ENCODE assay signal across 13 cellular contexts in genomic region chr15:44308874-44309273, GRCh38. TPM values are rescaled to one million over a fixed set of nuclear protein-coding genes. Genes with fewer than 3 reads are reported as not detected.
A peak's percentile ranks its signal among the peaks of the same experiment; 100 is the strongest.
DNase-seq lines count a peak whose midpoint lies in the region; ATAC-seq and FAIRE-seq lines count a peak whose summit lies in the region.
"Had no signal": no experiment of that assay in that cellular context is flagged by ENCODE, and none has a peak within 500 bp of the region (broad histone marks: within the 10 kb centered on the region; RNA-seq: fewer than 3 reads in every experiment).

No MANE protein-coding gene starts in this region.

- peak; percentile 50 to 54 for ATAC-seq in activated CD4-positive, CD25-positive, alpha-beta regulatory T cell treated with anti-CD3 and anti-CD28 coated beads, Interleukin-2, amount 50 U/mL, for 24 hours
- ATAC-seq in GM21423 (IDR thresholded peaks at IDR 0.05; ENCODE audit: unreplicated experiment) = peak; percentile 27
- ATAC-seq: K562 had no signal

- H3K27ac Mint-ChIP-seq in IgD-negative memory B cell = peak overlapping the region; percentile 2 to 69 (median 22)

- no peaks in the 10 kb centered on the region for H3K27me3 Mint-ChIP-seq in IgD-negative memory B cell

- H3K4me3 Mint-ChIP-seq in IgD-negative memory B cell = peak overlapping the region in 2 of 4 donors; percentile 34 to 70

- DNase-seq in activated CD4-positive, CD25-positive, alpha-beta regulatory T cell treated with anti-CD3 and anti-CD28 coated beads, Interleukin-2, amount 50 U/mL, for 72 hours = no peak
- DNase-seq in NCI-H82 (lab: John Stamatoyannopoulos, UW) (no peak), NCI-H226 (no peak), OCI-M2 (lab: John Stamatoyannopoulos, UW; ENCODE audit: unreplicated experiment) (no peak)
- DNase-seq: activated effector memory CD4-positive, alpha-beta T cell treated with Interleukin-2 at 50 U/mL for 16 hours; NCI-H2081; stimulated activated CD4-positive, alpha-beta T cell treated with anti-CD3 and anti-CD28 coated beads, Interleukin-12 subunit alpha, Interleukin-12 subunit beta, amount 100 ng/mL, for 4 hours; transverse colon had no signal

- peaks cover 5% of the 10 kb centered on the region for H3K36me3 Mint-ChIP-seq in IgD-negative memory B cell

- no peaks in the 10 kb centered on the region for H3K9me3 Mint-ChIP-seq in IgD-negative memory B cell

- H3K4me1 Mint-ChIP-seq in IgD-negative memory B cell = peaks cover 32 to 45% (median 40%) of the 10 kb centered on the region in 3 donors

- peak; percentile 5 for FAIRE-seq in colon (lab: Jason Lieb, UNC)
- FAIRE-seq: K562 had no signal

RNA-seq across cellular contexts. Expression of gene GOLM2, which starts 20.4 kb away (rescaled TPM):
- polyA plus RNA-seq in IgD-negative memory B cell = 46.7 TPM
